8 cellular contexts compared by ENCODE assay signal in the genomic region with DNA sequence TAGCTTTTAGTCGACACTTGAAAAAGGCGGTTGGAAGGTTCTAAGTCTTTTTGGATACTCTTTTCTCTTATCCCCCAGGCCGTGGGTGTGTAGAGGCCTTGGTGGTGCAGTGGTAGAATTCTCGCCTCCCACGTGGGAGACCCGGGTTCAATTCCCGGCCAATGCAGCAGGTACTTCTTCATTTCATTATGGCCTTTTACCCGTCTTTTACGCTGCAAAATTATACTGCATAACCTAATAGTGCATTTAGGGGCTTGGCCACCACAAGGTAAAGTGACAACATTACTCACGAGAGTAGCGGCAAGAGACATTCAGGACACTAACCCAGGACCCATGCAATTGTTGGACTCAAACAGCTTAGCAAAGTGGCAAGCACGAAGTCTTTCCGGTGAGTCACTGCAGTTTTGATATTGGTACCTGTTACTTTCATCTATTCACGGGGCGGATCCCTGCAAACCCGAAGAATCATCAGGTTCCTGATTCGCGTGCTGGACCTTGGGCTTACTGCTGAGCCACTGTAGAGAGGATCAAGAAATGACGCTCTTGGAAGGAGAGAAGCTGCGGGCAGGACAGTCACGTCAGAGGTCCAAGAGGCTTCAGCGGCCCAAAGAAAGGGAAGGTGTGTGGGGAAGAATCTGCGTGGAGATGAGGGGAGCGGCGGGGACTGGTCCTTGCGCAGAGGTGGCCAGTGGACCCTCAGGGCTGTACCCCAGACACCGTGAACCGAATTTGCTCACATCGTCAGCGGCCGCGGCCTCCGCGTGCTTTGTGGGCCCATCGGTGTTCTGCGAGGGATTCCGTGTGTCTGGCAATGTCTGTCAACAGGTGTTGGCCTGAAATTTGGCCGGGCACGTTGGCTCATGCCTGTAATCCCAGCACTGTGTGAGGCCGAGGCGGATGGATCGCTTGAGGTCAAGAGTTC. TPM values are rescaled to one million over a fixed set of nuclear protein-coding genes. Genes with fewer than 3 reads are reported as not detected.
DNase-seq lines count a peak whose midpoint lies in the region; ATAC-seq and TF ChIP-seq lines count a peak whose summit lies in the region.

No MANE protein-coding gene starts in this region.

- TF ChIP-seq POLR2A in vagina (IDR thresholded peaks at IDR 0.05): no peak

- H3K36me3 ChIP-seq in HEK293 (ENCODE audit: control insufficient read depth in 2 of 2, insufficient read depth in 1 of 2, low read length in 2 of 2) (no peaks in the 10 kb centered on the region), SJCRH30 (no peaks in the 10 kb centered on the region), vagina (no peaks in the 10 kb centered on the region)

- H3K27ac Mint-ChIP-seq in CD14-positive monocyte (no peak overlapping the region), memory B cell (no peak overlapping the region)

- TF ChIP-seq CTCF in CD14-positive monocyte (IDR thresholded peaks at IDR 0.05) (no peak), HEK293 (tag by site-specific recombination; IDR thresholded peaks at IDR 0.05) (no peak), astrocyte of the spinal cord (IDR thresholded peaks at IDR 0.05; ENCODE audit: low read depth, low read length) (no peak), vagina (IDR thresholded peaks at IDR 0.05) (peak in 1 of 3 experiments; percentile 11)

- ATAC-seq in memory B cell (ENCODE audit: low read depth): peak; percentile 39

- no peak overlapping the region for H3K27ac ChIP-seq in HEK293 (ENCODE audit: extremely low read depth, low read depth, low read length)
- H3K27ac ChIP-seq in SJCRH30: no peak overlapping the region
- H3K27ac ChIP-seq in vagina: no peak overlapping the region
- no peak overlapping the region for H3K27ac ChIP-seq in caudate nucleus (ENCODE audit: low read depth, low read length)

- H3K4me1 Mint-ChIP-seq in CD14-positive monocyte (no peaks in the 10 kb centered on the region), memory B cell (no peaks in the 10 kb centered on the region)

- intact Hi-C loops in CD14-positive monocyte (cut with micrococcal nuclease) (no loop called here), vagina (cut with DNase I) (no loop called here)

- H3K27me3 ChIP-seq in SJCRH30: peaks cover 12% of the 10 kb centered on the region
- H3K27me3 ChIP-seq in vagina: no peaks in the 10 kb centered on the region

- H3K4me1 ChIP-seq in HEK293 (ENCODE audit: control insufficient read depth, insufficient read depth, low read length) (no peaks in the 10 kb centered on the region), SJCRH30 (peaks cover 2% of the 10 kb centered on the region; the same call in 1 of the 2 replicates), vagina (no peaks in the 10 kb centered on the region)

- H3K4me3 ChIP-seq in HEK293 (ENCODE audit: low read depth, low read length) (no peak overlapping the region), SJCRH30 (no peak overlapping the region), astrocyte of the spinal cord (ENCODE audit: low read depth, low read length) (no peak overlapping the region), vagina (no peak overlapping the region)

- in situ Hi-C loops in astrocyte of the spinal cord (cut with HindIII; ENCODE audit: low sequenced_read_pairs): no loop called here

- H3K4me3 Mint-ChIP-seq in CD14-positive monocyte (no peak overlapping the region), memory B cell (no peak overlapping the region)

- POLR2A ChIA-PET in HEK293 (lab: Yijun Ruan, JAX): no interaction called here

- CTCF ChIA-PET in HEK293 (lab: Yijun Ruan, JAX): interaction anchor here (0.7 to 1.8 kb wide), 6 partner anchors 10 to 173 kb away, joined by 3 to 15 read pairs (median 4); no protein-coding TSS in a partner anchor

- H3K9me3 Mint-ChIP-seq in CD14-positive monocyte (no peaks in the 10 kb centered on the region), memory B cell (no peaks in the 10 kb centered on the region)

- H3K9me3 ChIP-seq in HEK293 (ENCODE audit: control insufficient read depth, insufficient read depth, low read depth, low read length): no peaks in the 10 kb centered on the region
- H3K9me3 ChIP-seq in SJCRH30 (replicated peaks): peaks cover 10% of the 10 kb centered on the region
- no peaks in the 10 kb centered on the region for H3K9me3 ChIP-seq in vagina

- H3K36me3 Mint-ChIP-seq in CD14-positive monocyte (no peaks in the 10 kb centered on the region), memory B cell (no peaks in the 10 kb centered on the region)

- peak; percentile 47 for DNase-seq in CD14-positive monocyte (ENCODE audit: low spot score)
- DNase-seq in SJCRH30: peak; percentile 51 to 60
- peak; percentile 30 for DNase-seq in astrocyte of the spinal cord (ENCODE audit: low read depth, low spot score)
- DNase-seq in memory B cell (ENCODE audit: low spot score in 2 of 2): peak in 1 of 2 donors; percentile 28
- peak; percentile 93 to 100 for DNase-seq in vagina (ENCODE audit: extremely low spot score in 2 of 2)
- no peak for DNase-seq in hypothalamus (lab: John Stamatoyannopoulos, UW)
- no peak for DNase-seq in caudate nucleus (lab: John Stamatoyannopoulos, UW)

- H3K27me3 Mint-ChIP-seq in CD14-positive monocyte (ENCODE audit: low read depth in 3 of 3) (peaks cover under 1 to 3% (median 3%) of the 10 kb centered on the region in 3 donors), memory B cell (no peaks in the 10 kb centered on the region)

TF ChIP-seq in HEK293, 187 proteins besides CTCF, POLR2A, EP300 and RAD21 (continues in another document):
- TF ChIP-seq ZNF24 (tag by site-specific recombination; IDR thresholded peaks at IDR 0.05) (peak; percentile 93), ZNF555 (tag by site-specific recombination; conservative IDR thresholded peaks at IDR 0.05) (no peak), KLF7 (tag by site-specific recombination; IDR thresholded peaks at IDR 0.05; ENCODE audit: borderline replicate concordance) (no peak; the same call in 1 of the 2 replicates), GLIS2 (tag by site-specific recombination; IDR thresholded peaks at IDR 0.05) (peak; percentile 48), ZNF433 (tag by site-specific recombination; IDR thresholded peaks at IDR 0.05; ENCODE audit: low read depth) (no peak), KLF1 (tag by site-specific recombination; IDR thresholded peaks at IDR 0.05) (peak; percentile 11; the same call in 1 of the 2 replicates), ZNF274 (IDR thresholded peaks at IDR 0.05; ENCODE audit: low read length) (no peak), ZNF274 (tag by site-specific recombination; IDR thresholded peaks at IDR 0.05; ENCODE audit: borderline replicate concordance) (no peak), ZBTB20 (tag by site-specific recombination; IDR thresholded peaks at IDR 0.05) (peak; percentile 65; the same call in 1 of the 2 replicates), ZNF580 (tag by site-specific recombination; IDR thresholded peaks at IDR 0.05) (peak; percentile 92), WT1 (tag by site-specific recombination; IDR thresholded peaks at IDR 0.05) (peak; percentile 47), ZBTB17 (tag by site-specific recombination; IDR thresholded peaks at IDR 0.05) (peak; percentile 73)
- TF ChIP-seq, protein P1, sequence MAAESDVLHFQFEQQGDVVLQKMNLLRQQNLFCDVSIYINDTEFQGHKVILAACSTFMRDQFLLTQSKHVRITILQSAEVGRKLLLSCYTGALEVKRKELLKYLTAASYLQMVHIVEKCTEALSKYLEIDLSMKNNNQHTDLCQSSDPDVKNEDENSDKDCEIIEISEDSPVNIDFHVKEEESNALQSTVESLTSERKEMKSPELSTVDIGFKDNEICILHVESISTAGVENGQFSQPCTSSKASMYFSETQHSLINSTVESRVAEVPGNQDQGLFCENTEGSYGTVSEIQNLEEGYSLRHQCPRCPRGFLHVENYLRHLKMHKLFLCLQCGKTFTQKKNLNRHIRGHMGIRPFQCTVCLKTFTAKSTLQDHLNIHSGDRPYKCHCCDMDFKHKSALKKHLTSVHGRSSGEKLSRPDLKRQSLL (tag by site-specific recombination; IDR thresholded peaks at IDR 0.05): peak; percentile 33; the same call in 1 of the 2 replicates
- TF ChIP-seq, protein P2, sequence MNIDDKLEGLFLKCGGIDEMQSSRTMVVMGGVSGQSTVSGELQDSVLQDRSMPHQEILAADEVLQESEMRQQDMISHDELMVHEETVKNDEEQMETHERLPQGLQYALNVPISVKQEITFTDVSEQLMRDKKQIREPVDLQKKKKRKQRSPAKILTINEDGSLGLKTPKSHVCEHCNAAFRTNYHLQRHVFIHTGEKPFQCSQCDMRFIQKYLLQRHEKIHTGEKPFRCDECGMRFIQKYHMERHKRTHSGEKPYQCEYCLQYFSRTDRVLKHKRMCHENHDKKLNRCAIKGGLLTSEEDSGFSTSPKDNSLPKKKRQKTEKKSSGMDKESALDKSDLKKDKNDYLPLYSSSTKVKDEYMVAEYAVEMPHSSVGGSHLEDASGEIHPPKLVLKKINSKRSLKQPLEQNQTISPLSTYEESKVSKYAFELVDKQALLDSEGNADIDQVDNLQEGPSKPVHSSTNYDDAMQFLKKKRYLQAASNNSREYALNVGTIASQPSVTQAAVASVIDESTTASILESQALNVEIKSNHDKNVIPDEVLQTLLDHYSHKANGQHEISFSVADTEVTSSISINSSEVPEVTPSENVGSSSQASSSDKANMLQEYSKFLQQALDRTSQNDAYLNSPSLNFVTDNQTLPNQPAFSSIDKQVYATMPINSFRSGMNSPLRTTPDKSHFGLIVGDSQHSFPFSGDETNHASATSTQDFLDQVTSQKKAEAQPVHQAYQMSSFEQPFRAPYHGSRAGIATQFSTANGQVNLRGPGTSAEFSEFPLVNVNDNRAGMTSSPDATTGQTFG (tag by site-specific recombination; IDR thresholded peaks at IDR 0.05; ENCODE audit: borderline replicate concordance): 0 out of 2 replicates have a peak, but pooled peaks have one; percentile 32

RNA-seq across cellular contexts. Expression of gene RNU1-4, which starts 12.9 kb away (rescaled TPM):
- not detected for polyA plus RNA-seq in CD14-positive monocyte
- under 0.01 TPM in 2 replicates for total RNA-seq in SJCRH30 (2014; rRNA removed; shearing (Covaris generic))
- total RNA-seq in vagina: 19,908 TPM

Comparison
In these comparisons a context has a peak if more than half of its experiments do, and no peak if none do; other contexts are left out.
1. DNase-seq: peak in CD14-positive monocyte (single experiment), SJCRH30 (2 of 2), astrocyte of the spinal cord (single experiment) and vagina (2 of 2); none in hypothalamus (0 of 51) and caudate nucleus (0 of 61).
2. RNA of gene RNU1-4, which starts 12.9 kb away (total RNA-seq): 19,908 TPM in vagina (single experiment); under 0.01 TPM in SJCRH30; every median in the first group is over 1,000 times any median in the second.